ENCODE assay signal across 22 cellular contexts in genomic region chr10:98131615-98132014, GRCh38.
"Had no signal": no experiment of that assay in that cellular context is flagged by ENCODE, and none has a peak within 500 bp of the region (broad histone marks: within the 10 kb centered on the region; RNA-seq: fewer than 3 reads in every experiment).

No MANE protein-coding gene starts in this region.

- H3K4me3 Mint-ChIP-seq: activated CD4-positive, alpha-beta T cell treated with anti-CD3 and anti-CD28 coated beads, Interleukin-2, amount 10 ng/mL, durations not matched to agents 24 days and 14 days; activated CD8-positive, alpha-beta memory T cell treated with anti-CD3 and anti-CD28 coated beads, Interleukin-2, amount 10 ng/mL, durations not matched to agents 7 days and 5 days; activated CD8-positive, alpha-beta T cell treated with anti-CD3 and anti-CD28 coated beads for 36 hours; neural progenitor cell had no signal

- H3K36me3 ChIP-seq: ascending aorta, brain microvascular endothelial cell, left ventricle myocardium inferior, neural progenitor cell, sigmoid colon, thoracic aorta, upper lobe of right lung had no signal

- H3K27ac Mint-ChIP-seq: activated CD4-positive, alpha-beta T cell treated with anti-CD3 and anti-CD28 coated beads, Interleukin-2, amount 10 ng/mL, durations not matched to agents 24 days and 14 days; activated CD8-positive, alpha-beta memory T cell treated with anti-CD3 and anti-CD28 coated beads, Interleukin-2, amount 10 ng/mL, durations not matched to agents 7 days and 5 days; activated CD8-positive, alpha-beta T cell treated with anti-CD3 and anti-CD28 coated beads for 36 hours; neural progenitor cell had no signal

- H3K4me2 ChIP-seq: neural progenitor cell had no signal

- H2AFZ ChIP-seq: neural progenitor cell had no signal

- H3K4me3 ChIP-seq: ascending aorta, left ventricle myocardium inferior, neural progenitor cell, sigmoid colon, thoracic aorta, upper lobe of right lung had no signal

- H3K27ac ChIP-seq: ascending aorta, brain microvascular endothelial cell, left ventricle myocardium inferior, neural progenitor cell, sigmoid colon, thoracic aorta, upper lobe of right lung had no signal

- H3K9me3 ChIP-seq: ascending aorta, sigmoid colon, thoracic aorta, upper lobe of right lung had no signal

- ATAC-seq: activated CD4-positive, CD25-positive, alpha-beta regulatory T cell treated with anti-CD3 and anti-CD28 coated beads, Interleukin-2, amount 50 U/mL, for 24 hours; activated CD8-positive, alpha-beta memory T cell treated with anti-CD3 and anti-CD28 coated beads, Interleukin-2, amount 10 ng/mL, durations not matched to agents 7 days and 5 days; activated CD8-positive, alpha-beta T cell treated with anti-CD3 and anti-CD28 coated beads for 36 hours; esophagus mucosa; upper lobe of right lung had no signal

- H3K9me3 Mint-ChIP-seq: activated CD8-positive, alpha-beta T cell treated with anti-CD3 and anti-CD28 coated beads for 36 hours had no signal

- H3K9ac ChIP-seq: neural progenitor cell had no signal

- H3K27me3 ChIP-seq: ascending aorta, brain microvascular endothelial cell, neural progenitor cell, sigmoid colon, upper lobe of right lung had no signal

- DNase-seq: activated CD4-positive, alpha-beta T cell treated with anti-CD3 and anti-CD28 coated beads, Interleukin-2, amount 10 ng/mL, durations not matched to agents 24 days and 14 days; activated CD8-positive, alpha-beta memory T cell treated with anti-CD3 and anti-CD28 coated beads, Interleukin-2, amount 10 ng/mL, durations not matched to agents 7 days and 5 days; activated CD8-positive, alpha-beta T cell treated with anti-CD3 and anti-CD28 coated beads for 36 hours; activated gamma-delta T cell; activated naive CD4-positive, alpha-beta T cell treated with anti-CD3 and anti-CD28 coated beads, Interleukin-2, amount 50 U/mL, for 16 hours; activated T-cell treated with anti-CD3 and anti-CD28 coated beads for 4 hours; brain microvascular endothelial cell; caudate nucleus; effector memory CD4-positive, alpha-beta T cell; foreskin melanocyte; hippocampal formation; left ventricle myocardium inferior; sigmoid colon; stimulated activated CD4-positive, alpha-beta T cell treated with anti-CD3 and anti-CD28 coated beads, Interleukin-4, amount 100 ng/mL, for 1 hour; stimulated activated naive CD4-positive, alpha-beta T cell treated with Interleukin-2 at 50 U/mL for 16 hours; T1000; upper lobe of right lung had no signal
